ENCODE assay signal across 8 cellular contexts in genomic region chr11:86688398-86689179, GRCh38. TPM values are rescaled to one million over a fixed set of nuclear protein-coding genes. Genes with fewer than 3 reads are reported as not detected.
DNase-seq lines count a peak whose midpoint lies in the region; ATAC-seq and TF ChIP-seq lines count a peak whose summit lies in the region.

No MANE protein-coding gene starts in this region.

- peak; percentile 92 for ATAC-seq in GM19463 (IDR thresholded peaks at IDR 0.05; ENCODE audit: unreplicated experiment)

- peak overlapping the region; percentile 83 for H3K27ac Mint-ChIP-seq in stimulated activated naive CD8-positive, alpha-beta T cell treated with anti-CD3 and anti-CD28 coated beads, Interleukin-15, Interleukin-2, amounts not matched to agents 100 ng/mL and 50 ng/mL, for 24 hours

- H3K36me3 Mint-ChIP-seq in stimulated activated naive CD8-positive, alpha-beta T cell treated with anti-CD3 and anti-CD28 coated beads, Interleukin-15, Interleukin-2, amounts not matched to agents 100 ng/mL and 50 ng/mL, for 24 hours (ENCODE audit: low read depth): no peaks in the 10 kb centered on the region

- no peaks in the 10 kb centered on the region for H3K27me3 ChIP-seq in MG63

- TF ChIP-seq CTCF in AG04449 (IDR thresholded peaks at IDR 0.05; ENCODE audit: insufficient read depth, low read length, missing control alignments): no peak

- peaks cover 27% of the 10 kb centered on the region for H3K4me1 Mint-ChIP-seq in stimulated activated naive CD8-positive, alpha-beta T cell treated with anti-CD3 and anti-CD28 coated beads, Interleukin-15, Interleukin-2, amounts not matched to agents 100 ng/mL and 50 ng/mL, for 24 hours (ENCODE audit: low read depth)

- no peaks in the 10 kb centered on the region for H3K9me3 Mint-ChIP-seq in stimulated activated naive CD8-positive, alpha-beta T cell treated with anti-CD3 and anti-CD28 coated beads, Interleukin-15, Interleukin-2, amounts not matched to agents 100 ng/mL and 50 ng/mL, for 24 hours

- no peak overlapping the region for H3K4me3 ChIP-seq in AG04449 (ENCODE audit: low read depth, low read length)
- no peak overlapping the region for H3K4me3 ChIP-seq in MG63

- DNase-seq in AG04449 (ENCODE audit: low read depth, low spot score): peak; percentile 84
- DNase-seq in MG63: peak; percentile 73
- peak; percentile 31 for DNase-seq in epithelial cell of prostate (ENCODE audit: low read depth, low spot score)
- DNase-seq in HuH-7.5 (ENCODE audit: low spot score): no peak
- DNase-seq in NCI-H510A treated with DMSO at 0.1 percent for 48 hours (lab: John Stamatoyannopoulos, UW): no peak
- DNase-seq in NCI-H187 treated with DMSO at 0.1 percent for 48 hours (lab: John Stamatoyannopoulos, UW): no peak

- peak overlapping the region; percentile 62 for H3K27ac ChIP-seq in epithelial cell of prostate

- peaks cover 12% of the 10 kb centered on the region for H3K27me3 Mint-ChIP-seq in stimulated activated naive CD8-positive, alpha-beta T cell treated with anti-CD3 and anti-CD28 coated beads, Interleukin-15, Interleukin-2, amounts not matched to agents 100 ng/mL and 50 ng/mL, for 24 hours

- H3K4me3 Mint-ChIP-seq in stimulated activated naive CD8-positive, alpha-beta T cell treated with anti-CD3 and anti-CD28 coated beads, Interleukin-15, Interleukin-2, amounts not matched to agents 100 ng/mL and 50 ng/mL, for 24 hours: peak overlapping the region; percentile 42

- CTCF ChIA-PET in AG04449 (lab: Yijun Ruan, JAX): interaction anchor here (1.2 to 1.5 kb wide), 4 partner anchors 18 to 111 kb away, joined by 3 to 5 read pairs (median 4); no protein-coding TSS in a partner anchor

- no peaks in the 10 kb centered on the region for H3K9me3 ChIP-seq in MG63

- POLR2A ChIA-PET in AG04449 (lab: Yijun Ruan, JAX): interaction anchor here (0.5 to 1.1 kb wide), 3 partner anchors 10 to 179 kb away, joined by 3 to 5 read pairs (median 3); no protein-coding TSS in a partner anchor

- no peaks in the 10 kb centered on the region for H3K36me3 ChIP-seq in MG63

RNA-seq across cellular contexts. Expression of gene ME3, which starts 16.2 kb away (rescaled TPM):
- total RNA-seq in MG63 (2014; rRNA removed; shearing (Covaris generic); ENCODE audit: low replicate concordance): 2.7 TPM in 1 of 2 replicates, not detected in the other

Comparison
In these comparisons a context has a peak if more than half of its experiments do, and no peak if none do; other contexts are left out.
1. DNase-seq: peak in AG04449 (single experiment), MG63 (single experiment) and epithelial cell of prostate (single experiment); none in HuH-7.5 (single experiment), NCI-H510A treated with DMSO at 0.1 percent for 48 hours (single experiment) and NCI-H187 treated with DMSO at 0.1 percent for 48 hours (single experiment).